In genomic region chr12:3526776-3527175, GRCh38 we compare ENCODE assay signal across 7 cellular contexts. TPM values are rescaled to one million over a fixed set of nuclear protein-coding genes. Genes with fewer than 3 reads are reported as not detected.
"Had no signal": no experiment of that assay in that cellular context is flagged by ENCODE, and none has a peak within 500 bp of the region (broad histone marks: within the 10 kb centered on the region; RNA-seq: fewer than 3 reads in every experiment).

No MANE protein-coding gene starts in this region.

- FAIRE-seq: H1 had no signal

- H3K4me3 ChIP-seq: GM23338 had no signal

- DNase-seq: H9, KBM-7 had no signal

- ATAC-seq: GM23338 had no signal

- H3K4me2 ChIP-seq: GM23338 had no signal

- H2AFZ ChIP-seq: GM23338 had no signal

RNA-seq across cellular contexts. Expression of gene PRMT8, which starts 35.8 kb away (rescaled TPM):
- total RNA-seq: HFFc6, HT-29, IMR-90 had no signal
- polyA plus RNA-seq: IMR-90 had no signal
